8 cellular contexts compared by ENCODE assay signal in the genomic region with DNA sequence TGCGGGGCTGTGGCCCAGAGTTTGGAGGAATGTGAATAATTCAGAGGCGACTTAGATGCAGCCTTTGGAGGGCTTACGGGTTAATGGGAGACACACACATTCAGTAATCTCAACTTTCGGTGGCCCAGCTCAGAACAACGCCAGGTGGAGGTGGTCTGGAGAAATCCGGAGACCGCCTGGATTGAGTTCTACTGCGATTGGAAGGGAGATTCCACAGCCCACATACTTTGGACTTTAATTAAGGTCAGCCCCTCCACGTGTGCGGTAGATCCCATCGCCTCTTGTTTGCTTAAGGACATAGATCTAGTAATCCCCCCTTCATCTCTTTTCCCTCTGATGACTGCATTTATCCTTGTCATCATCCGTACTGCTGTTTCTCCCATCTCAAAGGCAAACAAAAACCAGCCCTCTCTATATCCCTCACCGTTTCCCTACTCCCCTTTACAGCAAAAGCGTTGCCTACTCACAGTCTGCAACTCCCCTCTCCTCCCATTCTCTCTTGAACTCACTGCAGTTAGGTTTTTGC. TPM values are rescaled to one million over a fixed set of nuclear protein-coding genes. Genes with fewer than 3 reads are reported as not detected.
DNase-seq lines count a peak whose midpoint lies in the region; ATAC-seq, FAIRE-seq and TF ChIP-seq lines count a peak whose summit lies in the region.

No MANE protein-coding gene starts in this region.

- no peak for TF ChIP-seq POLR2A in vagina (IDR thresholded peaks at IDR 0.05)

- POLR2A ChIA-PET in MCF 10A (lab: Yijun Ruan, JAX) (interaction anchor here (0.6 to 2.9 kb wide), 31 partner anchors 10 to 781 kb away, joined by 3 to 31 read pairs (median 4); partner anchors contain the start of genes CCDC28B, HDAC1, KHDRBS1 and RBBP4), GM10248 (lab: Yijun Ruan, JAX) (interaction anchor here (0.5 to 1.3 kb wide), 4 partner anchors 59 to 322 kb away, joined by 3 to 21 read pairs (median 4); partner anchors contain the start of genes CCDC28B, MARCKSL1 and TMEM39B)

- H3K36me3 Mint-ChIP-seq in MCF 10A (ENCODE audit: insufficient read depth, unreplicated experiment) (peaks cover 11% of the 10 kb centered on the region), memory B cell (peaks cover 4% of the 10 kb centered on the region)

- ATAC-seq in memory B cell (ENCODE audit: low read depth), result no peak

- FAIRE-seq in D721Med (lab: Jason Lieb, UNC), result no peak

- peak; percentile 16 for DNase-seq in NCI-H2029 treated with DMSO at 0.1 percent for 48 hours (lab: John Stamatoyannopoulos, UW)
- DNase-seq in NCI-H2029 (lab: John Stamatoyannopoulos, UW), result no peak
- no peak for DNase-seq in MG63
- no peak for DNase-seq in MCF 10A (ENCODE audit: unreplicated experiment)
- DNase-seq in memory B cell (ENCODE audit: low spot score in 2 of 2), result no peak
- no peak for DNase-seq in vagina (ENCODE audit: extremely low spot score in 2 of 2)
- no peak for DNase-seq in GM10248 (ENCODE audit: extremely low spot score)
- DNase-seq in D721Med (ENCODE audit: insufficient read length, low spot score), result no peak

- TSS peak; percentile 85 for BruUV-seq in MCF 10A (replicated peaks; lab: Mats Ljungman, UMichigan)

- H3K4me3 ChIP-seq in MG63, result peak overlapping the region; percentile 84
- H3K4me3 ChIP-seq in vagina, result peak overlapping the region; percentile 86 to 98

- intact Hi-C loops in MCF 10A (cut with micrococcal nuclease), result loop anchor here (5.0 kb wide), 1 partner anchor 178 kb away; no protein-coding TSS in a partner anchor
- intact Hi-C loops in vagina (cut with DNase I), result loop anchor here (10.0 kb wide), 1 partner anchor 170 kb away; the partner anchor contains the start of genes EIF3I and TMEM234

- TF ChIP-seq CTCF in MCF 10A (IDR thresholded peaks at IDR 0.05; ENCODE audit: unreplicated experiment) (no peak), vagina (IDR thresholded peaks at IDR 0.05) (no peak), GM10248 (IDR thresholded peaks at IDR 0.05; ENCODE audit: control extremely low read depth, extremely low read depth, low read depth, missing control alignments) (no peak), D721Med (IDR thresholded peaks at IDR 0.05; ENCODE audit: insufficient read depth, missing control alignments) (no peak)

- H3K27ac Mint-ChIP-seq in MCF 10A (ENCODE audit: low read depth, unreplicated experiment), result peak overlapping the region; percentile 97
- H3K27ac Mint-ChIP-seq in memory B cell, result peak overlapping the region; percentile 98

- peak overlapping the region; percentile 91 for H3K4me3 Mint-ChIP-seq in MCF 10A (ENCODE audit: unreplicated experiment)
- peak overlapping the region; percentile 99 for H3K4me3 Mint-ChIP-seq in memory B cell

- H3K27me3 ChIP-seq in MG63 (no peaks in the 10 kb centered on the region), vagina (no peaks in the 10 kb centered on the region)

- H3K27me3 Mint-ChIP-seq in MCF 10A (ENCODE audit: insufficient read depth, unreplicated experiment) (no peaks in the 10 kb centered on the region), memory B cell (no peaks in the 10 kb centered on the region)

- H3K4me1 ChIP-seq in vagina, result peaks cover 44% of the 10 kb centered on the region

- H3K36me3 ChIP-seq in MG63 (peaks cover 17% of the 10 kb centered on the region), vagina (peaks cover 0 to 16% of the 10 kb centered on the region in 2 donors)

- H3K9me3 Mint-ChIP-seq in MCF 10A (ENCODE audit: unreplicated experiment) (no peaks in the 10 kb centered on the region), memory B cell (no peaks in the 10 kb centered on the region)

- H3K4me1 Mint-ChIP-seq in MCF 10A (ENCODE audit: insufficient read depth, unreplicated experiment), result peaks cover 6% of the 10 kb centered on the region
- H3K4me1 Mint-ChIP-seq in memory B cell, result peaks cover 13% of the 10 kb centered on the region

- peak overlapping the region; percentile 91 for H3K27ac ChIP-seq in vagina

- H3K9me3 ChIP-seq in MG63 (no peaks in the 10 kb centered on the region), vagina (no peaks in the 10 kb centered on the region)

- CTCF ChIA-PET in MCF 10A (lab: Yijun Ruan, JAX), result interaction anchor here (0.5 to 2.7 kb wide), 6 partner anchors 9 to 800 kb away, joined by 3 to 16 read pairs (median 3); no protein-coding TSS in a partner anchor
- CTCF ChIA-PET in GM10248 (lab: Yijun Ruan, JAX), result interaction anchor here (0.6 to 1.8 kb wide), 14 partner anchors 11 to 379 kb away, joined by 3 to 5 read pairs (median 3); partner anchors contain the start of gene MARCKSL1

RNA-seq across cellular contexts. Expression of gene BSDC1, which starts 0.7 kb away (rescaled TPM):
- 35.8 and 52.2 TPM in 2 replicates for total RNA-seq in MG63 (2014; rRNA removed; shearing (Covaris generic); ENCODE audit: low replicate concordance)
- total RNA-seq in MCF 10A (2022) (52.6 and 56.2 TPM in 2 replicates), vagina (54.3 TPM)

RNA-seq across cellular contexts. Expression of gene TSSK3, which starts 32.6 kb away (rescaled TPM):
- total RNA-seq in MG63 (2014; rRNA removed; shearing (Covaris generic); ENCODE audit: low replicate concordance), result not detected in 2 replicates
- total RNA-seq in MCF 10A (2022), result 2.0 and 2.3 TPM in 2 replicates
- total RNA-seq in vagina, result not detected

RNA-seq across cellular contexts. Expression of gene FAM229A, which starts 32.7 kb away (rescaled TPM):
- total RNA-seq in MG63 (2014; rRNA removed; shearing (Covaris generic); ENCODE audit: low replicate concordance), result 0.10 TPM in 1 of 2 replicates, not detected in the other
- total RNA-seq in MCF 10A (2022) (13.4 and 19.0 TPM in 2 replicates), vagina (10.1 TPM)

RNA-seq across cellular contexts. Expression of gene MARCKSL1, which starts 58.9 kb away (rescaled TPM):
- total RNA-seq in MG63 (2014; rRNA removed; shearing (Covaris generic); ENCODE audit: low replicate concordance), result 12.6 and 19.1 TPM in 2 replicates
- total RNA-seq in MCF 10A (2022) (0.65 and 1.0 TPM in 2 replicates), vagina (36.8 TPM)

Comparison
In these comparisons a context has a peak if more than half of its experiments do, and no peak if none do; other contexts are left out.
1. RNA of gene FAM229A, which starts 32.7 kb away (total RNA-seq): 13.4 to 19.0 TPM in MCF 10A and 10.1 TPM in vagina (single experiment); 0.10 TPM in MG63; every median in the first group is over 10 times any median in the second.